ENCODE assay signal across 17 cellular contexts in the genomic region with DNA sequence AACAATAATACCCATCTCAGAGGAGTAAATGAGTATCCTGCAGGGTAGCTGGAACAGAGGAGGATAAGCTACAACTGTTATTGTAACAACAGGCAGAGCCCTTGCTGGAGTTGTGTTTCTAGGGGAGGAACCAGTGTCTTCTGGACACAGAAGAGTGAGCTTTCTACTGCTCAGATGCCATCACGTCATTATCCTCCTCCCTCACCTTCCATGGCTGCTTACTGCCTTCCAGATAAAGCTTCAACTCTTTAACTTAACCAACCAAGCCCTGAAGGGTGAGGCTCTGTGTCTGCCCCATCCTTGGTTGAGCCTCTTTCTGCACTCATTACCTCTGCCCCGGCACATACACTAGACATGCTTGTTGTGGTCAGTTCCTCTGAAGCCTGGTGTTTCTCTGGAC. TPM values are rescaled to one million over a fixed set of nuclear protein-coding genes. Genes with fewer than 3 reads are reported as not detected.
DNase-seq lines count a peak whose midpoint lies in the region; ATAC-seq and TF ChIP-seq lines count a peak whose summit lies in the region.
"Had no signal": no experiment of that assay in that cellular context is flagged by ENCODE, and none has a peak within 500 bp of the region (broad histone marks: within the 10 kb centered on the region; RNA-seq: fewer than 3 reads in every experiment).

No MANE protein-coding gene starts in this region.

- DNase-seq in mammary epithelial cell (no peak), MCF 10A (ENCODE audit: unreplicated experiment) (no peak), T-cell (no peak), erythroblast (lab: John Stamatoyannopoulos, UW) (peak; percentile 19 to 65), EL (no peak), GM13976 (ENCODE audit: low spot score) (no peak)
- DNase-seq in stimulated activated naive CD8-positive, alpha-beta T cell treated with anti-CD3 and anti-CD28 coated beads, Interleukin-15, amount 100 ng/mL, for 72 hours = no peak
- DNase-seq: DMS153; endodermal cell; hypothalamus; NCI-H1694 treated with DMSO at 0.1 percent for 48 hours; NCI-H510A; stimulated activated CD4-positive, alpha-beta T cell treated with anti-CD3 and anti-CD28 coated beads, Interleukin-12 subunit alpha, Interleukin-12 subunit beta, amount 100 ng/mL, for 4 hours had no signal

- in situ Hi-C loops in mammary epithelial cell (cut with MboI; ENCODE audit: low sequenced_read_pairs in 2 of 2) (no loop called here), GM13976 (cut with MboI; ENCODE audit: low sequenced_read_pairs, unreplicated experiment) (no loop called here)

- WGBS in mammary epithelial cell (ENCODE audit: low coverage, missing lambda C conversion rate) = 100% methylated on average over 2 of the region's 2 CpGs

- TF ChIP-seq CTCF in mammary epithelial cell (conservative IDR thresholded peaks at IDR 0.05 in 1 of 2, IDR thresholded peaks at IDR 0.05 in 1 of 2; ENCODE audit: extremely low read depth in 1 of 2, insufficient read depth in 1 of 2, low read depth in 1 of 2, low read length in 2 of 2) = no peak
- no peak for TF ChIP-seq CTCF in MCF 10A (IDR thresholded peaks at IDR 0.05; ENCODE audit: unreplicated experiment)
- no peak for TF ChIP-seq CTCF in GM13976 (IDR thresholded peaks at IDR 0.05; ENCODE audit: borderline replicate concordance, control extremely low read depth, extremely low read depth, insufficient read depth, missing control alignments)

- H4K20me1 ChIP-seq in mammary epithelial cell (ENCODE audit: insufficient read depth, low read length) = no peaks in the 10 kb centered on the region

- H3K4me3 ChIP-seq in mammary epithelial cell (replicated peaks in 1 of 3; ENCODE audit: insufficient read depth in 1 of 3, low read depth in 2 of 3, low read length in 3 of 3) = no peak overlapping the region
- H3K4me3 ChIP-seq: prostate gland, SJSA1 had no signal

- POLR2A ChIA-PET in MCF 10A (lab: Yijun Ruan, JAX) (no interaction called here), T-cell (lab: Charles Lee) (no interaction called here)

- H3K9me3 Mint-ChIP-seq in MCF 10A (ENCODE audit: unreplicated experiment) (no peaks in the 10 kb centered on the region), T-cell (no peaks in the 10 kb centered on the region)
- no peaks in the 10 kb centered on the region for H3K9me3 Mint-ChIP-seq in stimulated activated naive CD8-positive, alpha-beta T cell treated with anti-CD3 and anti-CD28 coated beads, Interleukin-15, amount 100 ng/mL, for 72 hours
- H3K9me3 Mint-ChIP-seq: endodermal cell had no signal

- CTCF ChIA-PET in mammary epithelial cell (lab: Charles Lee; ENCODE audit: low non-redundant PET) (interaction anchor here (0.6 to 0.7 kb wide), 2 partner anchors 164 to 253 kb away, joined by 3 read pairs; no protein-coding TSS in a partner anchor), MCF 10A (lab: Yijun Ruan, JAX) (interaction anchor here (0.6 to 14.1 kb wide), 4 partner anchors 16 to 372 kb away, joined by 3 to 140 read pairs (median 3); no protein-coding TSS in a partner anchor), T-cell (lab: Charles Lee) (interaction anchor here in 1 of 2 donors (0.7 kb wide), 1 partner anchor 10 kb away, joined by 5 read pairs; no protein-coding TSS in a partner anchor)

- H3K4me3 Mint-ChIP-seq in MCF 10A (ENCODE audit: unreplicated experiment) = no peak overlapping the region
- H3K4me3 Mint-ChIP-seq in T-cell = peak overlapping the region in 1 of 3 donors; percentile 74
- peak overlapping the region; percentile 30 to 63 for H3K4me3 Mint-ChIP-seq in stimulated activated naive CD8-positive, alpha-beta T cell treated with anti-CD3 and anti-CD28 coated beads, Interleukin-15, amount 100 ng/mL, for 72 hours
- H3K4me3 Mint-ChIP-seq: endodermal cell had no signal

- H3K36me3 Mint-ChIP-seq in MCF 10A (ENCODE audit: insufficient read depth, unreplicated experiment) (no peaks in the 10 kb centered on the region), T-cell (no peaks in the 10 kb centered on the region)

- ATAC-seq in T-cell (replicated peaks in 1 of 4) (no peak), GM21737 (IDR thresholded peaks at IDR 0.05; ENCODE audit: unreplicated experiment) (no peak)
- no peak for ATAC-seq in stimulated activated naive CD8-positive, alpha-beta T cell treated with anti-CD3 and anti-CD28 coated beads, Interleukin-15, amount 100 ng/mL, for 72 hours
- ATAC-seq: left cardiac atrium had no signal

- H3K79me2 ChIP-seq in mammary epithelial cell (ENCODE audit: insufficient read depth, low read length) = peaks cover 2% of the 10 kb centered on the region

- no TSS peak for BruUV-seq in mammary epithelial cell (replicated peaks; lab: Mats Ljungman, UMichigan)
- no TSS peak for BruUV-seq in MCF 10A (replicated peaks; lab: Mats Ljungman, UMichigan)

- no peaks in the 10 kb centered on the region for H3K36me3 ChIP-seq in mammary epithelial cell (ENCODE audit: insufficient read depth, low read length)
- H3K36me3 ChIP-seq: prostate gland had no signal

- H3K27me3 ChIP-seq in mammary epithelial cell (ENCODE audit: insufficient read depth, low read length) = no peaks in the 10 kb centered on the region
- H3K27me3 ChIP-seq: SJSA1 had no signal

- no peak for TF ChIP-seq POLR2A in erythroblast (IDR thresholded peaks at IDR 0.05; ENCODE audit: low read length)

- peaks cover 11% of the 10 kb centered on the region for H3K4me1 Mint-ChIP-seq in MCF 10A (ENCODE audit: insufficient read depth, unreplicated experiment)
- peaks cover 37 to 42% (median 38%) of the 10 kb centered on the region in 3 donors for H3K4me1 Mint-ChIP-seq in T-cell
- peaks cover 38% of the 10 kb centered on the region for H3K4me1 Mint-ChIP-seq in stimulated activated naive CD8-positive, alpha-beta T cell treated with anti-CD3 and anti-CD28 coated beads, Interleukin-15, amount 100 ng/mL, for 72 hours

- no peak overlapping the region for H3K9ac ChIP-seq in mammary epithelial cell (ENCODE audit: insufficient read depth, low read length)

- dilution Hi-C loops in mammary epithelial cell (cut with HindIII; ENCODE audit: low sequenced_read_pairs) = loop anchor here (5.0 kb wide), 3 partner anchors 57 to 103 kb away; no protein-coding TSS in a partner anchor

- peaks cover 14% of the 10 kb centered on the region for H3K4me1 ChIP-seq in mammary epithelial cell (ENCODE audit: insufficient read depth, low read length)
- H3K4me1 ChIP-seq: prostate gland had no signal

- no peak overlapping the region for H3K27ac Mint-ChIP-seq in MCF 10A (ENCODE audit: low read depth, unreplicated experiment)
- peak overlapping the region; percentile 74 to 89 for H3K27ac Mint-ChIP-seq in T-cell
- H3K27ac Mint-ChIP-seq in stimulated activated naive CD8-positive, alpha-beta T cell treated with anti-CD3 and anti-CD28 coated beads, Interleukin-15, amount 100 ng/mL, for 72 hours = peak overlapping the region in 1 of 2 donors; percentile 40
- H3K27ac Mint-ChIP-seq: endodermal cell had no signal

- no peak overlapping the region for H3K4me2 ChIP-seq in mammary epithelial cell (ENCODE audit: insufficient read depth, low read depth, low read length)

- H3K27me3 Mint-ChIP-seq in MCF 10A (ENCODE audit: insufficient read depth, unreplicated experiment) (no peaks in the 10 kb centered on the region), T-cell (no peaks in the 10 kb centered on the region)
- H3K27me3 Mint-ChIP-seq in stimulated activated naive CD8-positive, alpha-beta T cell treated with anti-CD3 and anti-CD28 coated beads, Interleukin-15, amount 100 ng/mL, for 72 hours = no peaks in the 10 kb centered on the region

- H3K27ac ChIP-seq in mammary epithelial cell (ENCODE audit: insufficient read depth, low read depth, low read length) = no peak overlapping the region
- H3K27ac ChIP-seq: prostate gland, SJSA1 had no signal

- H3K9me3 ChIP-seq in mammary epithelial cell (replicated peaks; ENCODE audit: insufficient read depth, low read length) = no peaks in the 10 kb centered on the region
- H3K9me3 ChIP-seq: prostate gland had no signal

- intact Hi-C loops in mammary epithelial cell (cut with micrococcal nuclease) = no loop called here
- intact Hi-C loops in MCF 10A (cut with micrococcal nuclease) = no loop called here

- H2AFZ ChIP-seq in mammary epithelial cell (ENCODE audit: low read depth, low read length) = peak overlapping the region; percentile 1

RNA-seq across cellular contexts. Expression of gene NSD1, which starts 4.4 kb away (rescaled TPM):
- total RNA-seq in mammary epithelial cell = 10 to 100 TPM; 53.0 to 55.7 TPM
- polyA plus RNA-seq in mammary epithelial cell = 12.3 TPM
- polyA minus RNA-seq in mammary epithelial cell = 115 TPM
- 110 and 111 TPM in 2 replicates for total RNA-seq in MCF 10A (2022)
- total RNA-seq in T-cell = 100 to 1,000 TPM in 3 of 5 donors, 10 to 100 TPM in 2; 89.5 to 113 (median 103) TPM

RNA-seq across cellular contexts. Expression of gene FGFR4, which starts 42.5 kb away (rescaled TPM):
- total RNA-seq in mammary epithelial cell (1 to 10 TPM in 1 of 2 donors, under 1 TPM in 1; 0.61 to 1.3 TPM), MCF 10A (2022) (1.5 and 1.8 TPM in 2 replicates), T-cell (1 to 10 TPM; 1.6 to 5.1 (median 3.2) TPM)
- polyA plus RNA-seq in mammary epithelial cell = 0.97 TPM
- polyA minus RNA-seq in mammary epithelial cell = 2.1 TPM

Comparison
In these comparisons a context has a peak if more than half of its experiments do, and no peak if none do; other contexts are left out.
1. DNase-seq: peak in erythroblast (2 of 2); none in mammary epithelial cell (single experiment), MCF 10A (single experiment), T-cell (0 of 34), stimulated activated naive CD8-positive, alpha-beta T cell treated with anti-CD3 and anti-CD28 coated beads, Interleukin-15, amount 100 ng/mL, for 72 hours (0 of 2), EL (single experiment) and GM13976 (single experiment).